Comparison of ENCODE assay signal across 8 cellular contexts in genomic region chr2:40451926-40452605, GRCh38. TPM values are rescaled to one million over a fixed set of nuclear protein-coding genes. Genes with fewer than 3 reads are reported as not detected.
A peak's percentile ranks its signal among the peaks of the same experiment; 100 is the strongest.
DNase-seq lines count a peak whose midpoint lies in the region; ATAC-seq lines count a peak whose summit lies in the region.

Gene SLC8A1 (minus strand): TSS chr2:40452090.

- peaks cover 6% of the 10 kb centered on the region for H3K4me1 ChIP-seq in thymus (ENCODE audit: control insufficient read depth, insufficient read depth, low read length)

- no peaks in the 10 kb centered on the region for H3K36me3 Mint-ChIP-seq in effector memory CD8-positive, alpha-beta T cell (ENCODE audit: insufficient read depth)

- no peak within 1 kb of the TSS for H3K27ac Mint-ChIP-seq in effector memory CD8-positive, alpha-beta T cell

- WGBS in thymus, result under 1% methylated on average over 82 of the region's 82 CpGs

- H3K4me3 ChIP-seq in H7 (ENCODE audit: insufficient read depth, low read depth, low read length) (peak within 1 kb of the TSS; percentile 47), thymus (ENCODE audit: low read length) (peak within 1 kb of the TSS; percentile 68)

- peak; percentile 67 for DNase-seq in COR-L47 (lab: John Stamatoyannopoulos, UW)
- DNase-seq in H7, result peak; percentile 86
- peak; percentile 41 for DNase-seq in RPMI8226
- DNase-seq in effector memory CD8-positive, alpha-beta T cell, result no peak
- no peak for DNase-seq in mesenteric fat pad (ENCODE audit: low spot score)
- no peak for DNase-seq in NCI-H226

- H3K27me3 ChIP-seq in H7 (ENCODE audit: control insufficient read depth, insufficient read depth, low read length) (peaks cover 35% of the 10 kb centered on the region), thymus (ENCODE audit: control insufficient read depth, insufficient read depth) (no peaks in the 10 kb centered on the region)

- peaks cover 2 to 7% of the 10 kb centered on the region in 2 donors for H3K9me3 Mint-ChIP-seq in effector memory CD8-positive, alpha-beta T cell

- no peak for ATAC-seq in effector memory CD8-positive, alpha-beta T cell (replicated peaks)
- no peak for ATAC-seq in GM18868 (IDR thresholded peaks at IDR 0.05; ENCODE audit: unreplicated experiment)

- no peaks in the 10 kb centered on the region for H3K9me3 ChIP-seq in thymus (ENCODE audit: control insufficient read depth)

- peak within 1 kb of the TSS; percentile 42 for H3K27ac ChIP-seq in thymus (ENCODE audit: low read depth)

- H3K36me3 ChIP-seq in H7 (replicated peaks; ENCODE audit: control insufficient read depth, insufficient read depth, low read length) (no peaks in the 10 kb centered on the region), thymus (ENCODE audit: control insufficient read depth, insufficient read depth) (no peaks in the 10 kb centered on the region)

- peaks cover 24 to 34% of the 10 kb centered on the region in 2 donors for H3K27me3 Mint-ChIP-seq in effector memory CD8-positive, alpha-beta T cell

- peak within 1 kb of the TSS; percentile 21 to 43 for H3K4me3 Mint-ChIP-seq in effector memory CD8-positive, alpha-beta T cell

- H3K4me1 Mint-ChIP-seq in effector memory CD8-positive, alpha-beta T cell (ENCODE audit: low read depth in 2 of 2), result peaks cover 0 to 3% of the 10 kb centered on the region in 2 donors

RNA-seq across cellular contexts. Expression of gene SLC8A1, which starts in this region (rescaled TPM):
- 0.63 and 1.7 TPM in 2 replicates for total RNA-seq in H7 (2014; rRNA removed; shearing (Covaris generic))
- 18.5 TPM for total RNA-seq in mesenteric fat pad
- polyA plus RNA-seq in thymus, result 0.46 TPM

Comparison
In these comparisons a context has a peak if more than half of its experiments do, and no peak if none do; other contexts are left out.
1. DNase-seq: peak in COR-L47 (single experiment), H7 (single experiment) and RPMI8226 (single experiment); none in effector memory CD8-positive, alpha-beta T cell (0 of 3), mesenteric fat pad (single experiment) and NCI-H226 (single experiment).